ENCODE assay signal across 14 cellular contexts in genomic region chr6:144140859-144141258, GRCh38. TPM values are rescaled to one million over a fixed set of nuclear protein-coding genes. Genes with fewer than 3 reads are reported as not detected.
DNase-seq lines count a peak whose midpoint lies in the region; ATAC-seq and TF ChIP-seq lines count a peak whose summit lies in the region.
"Had no signal": no experiment of that assay in that cellular context is flagged by ENCODE, and none has a peak within 500 bp of the region (broad histone marks: within the 10 kb centered on the region; RNA-seq: fewer than 3 reads in every experiment).

No MANE protein-coding gene starts in this region.

- CTCF ChIA-PET in MCF 10A (lab: Yijun Ruan, JAX) = interaction anchor here (0.7 kb wide), 1 partner anchor 27 kb away, joined by 3 read pairs; no protein-coding TSS in a partner anchor

- no peak for TF ChIP-seq CTCF in GM10266 (IDR thresholded peaks at IDR 0.05; ENCODE audit: control insufficient read depth, insufficient read depth, low read depth, missing control alignments)
- TF ChIP-seq CTCF in MCF 10A (IDR thresholded peaks at IDR 0.05; ENCODE audit: unreplicated experiment) = no peak

- no TSS peak for BruUV-seq in MCF 10A (replicated peaks; lab: Mats Ljungman, UMichigan)

- no peak overlapping the region for H3K4me3 Mint-ChIP-seq in MCF 10A (ENCODE audit: unreplicated experiment)
- H3K4me3 Mint-ChIP-seq: activated T-cell treated with anti-CD3 and anti-CD28 coated beads, Interleukin-2, amount 50 U/mL, for 72 hours; WTC11 had no signal

- POLR2A ChIA-PET in MCF 10A (lab: Yijun Ruan, JAX) = interaction anchor here (1.0 kb wide), 1 partner anchor 10 kb away, joined by 5 read pairs; the partner anchor contains the start of gene STX11

- DNase-seq in GM10266 (ENCODE audit: extremely low spot score) (peak; percentile 43), NCI-H2107 treated with DMSO at 0.1 percent for 48 hours (lab: John Stamatoyannopoulos, UW; ENCODE audit: unreplicated experiment) (no peak), MCF 10A (ENCODE audit: unreplicated experiment) (no peak), NCI-H748 (lab: John Stamatoyannopoulos, UW; ENCODE audit: unreplicated experiment) (no peak)
- no peak for DNase-seq in activated CD4-positive, alpha-beta T cell treated with anti-CD3 and anti-CD28 coated beads, Interleukin-2, amount 50 U/mL, for 4 hours
- DNase-seq: activated T-cell treated with anti-CD3 and anti-CD28 coated beads, Interleukin-2, amount 50 U/mL, for 72 hours; mesenchymal stem cell; NCI-H226; psoas muscle; stimulated activated CD4-positive, alpha-beta T cell treated with anti-CD3 and anti-CD28 coated beads, Interleukin-4, amount 100 ng/mL, for 24 hours had no signal

- no peaks in the 10 kb centered on the region for H3K4me1 Mint-ChIP-seq in MCF 10A (ENCODE audit: insufficient read depth, unreplicated experiment)
- H3K4me1 Mint-ChIP-seq: WTC11 had no signal

- H3K27ac Mint-ChIP-seq in MCF 10A (ENCODE audit: low read depth, unreplicated experiment) = no peak overlapping the region
- H3K27ac Mint-ChIP-seq: activated T-cell treated with anti-CD3 and anti-CD28 coated beads, Interleukin-2, amount 50 U/mL, for 72 hours; WTC11 had no signal

- no peaks in the 10 kb centered on the region for H3K9me3 Mint-ChIP-seq in MCF 10A (ENCODE audit: unreplicated experiment)
- H3K9me3 Mint-ChIP-seq: activated T-cell treated with anti-CD3 and anti-CD28 coated beads, Interleukin-2, amount 50 U/mL, for 72 hours; WTC11 had no signal

- intact Hi-C loops in MCF 10A (cut with micrococcal nuclease) = no loop called here

- no peaks in the 10 kb centered on the region for H3K27me3 Mint-ChIP-seq in MCF 10A (ENCODE audit: insufficient read depth, unreplicated experiment)

- H3K36me3 Mint-ChIP-seq in MCF 10A (ENCODE audit: insufficient read depth, unreplicated experiment) = no peaks in the 10 kb centered on the region
- H3K36me3 Mint-ChIP-seq: WTC11 had no signal

- ATAC-seq in GM19328 (IDR thresholded peaks at IDR 0.05; ENCODE audit: unreplicated experiment) (peak; percentile 72), HG02798 (IDR thresholded peaks at IDR 0.05; ENCODE audit: poor library complexity, unreplicated experiment) (peak; percentile 87), HG03520 (IDR thresholded peaks at IDR 0.05; ENCODE audit: unreplicated experiment) (peak; percentile 64)
- ATAC-seq: activated T-cell treated with anti-CD3 and anti-CD28 coated beads, Interleukin-2, amount 50 U/mL, for 72 hours; psoas muscle; WTC11 had no signal

RNA-seq across cellular contexts. Expression of gene STX11, which starts 9.5 kb away (rescaled TPM):
- 1.1 and 2.1 TPM in 2 replicates for total RNA-seq in MCF 10A (2022)

RNA-seq across cellular contexts. Expression of gene SF3B5, which starts 45.5 kb away (rescaled TPM):
- total RNA-seq in MCF 10A (2022) = 211 and 298 TPM in 2 replicates
